In genomic region chr1:110627763-110628162, GRCh38 we compare ENCODE assay signal across 29 cellular contexts. TPM values are rescaled to one million over a fixed set of nuclear protein-coding genes. Genes with fewer than 3 reads are reported as not detected.
DNase-seq lines count a peak whose midpoint lies in the region; ATAC-seq and TF ChIP-seq lines count a peak whose summit lies in the region.
"Had no signal": no experiment of that assay in that cellular context is flagged by ENCODE, and none has a peak within 500 bp of the region (broad histone marks: within the 10 kb centered on the region; RNA-seq: fewer than 3 reads in every experiment).

No MANE protein-coding gene starts in this region.

- no peak for DNase-seq in left ventricle myocardium superior
- no peak for DNase-seq in right atrium auricular region (ENCODE audit: low spot score)
- peak; percentile 44 to 93 for DNase-seq in NOMO-1 (lab: John Stamatoyannopoulos, UW; ENCODE audit: unreplicated experiment in 2 of 2)
- no peak for DNase-seq in activated B cell treated with CpG ODN at 0.5 μM for 24 hours
- peak; percentile 49 for DNase-seq in pons (ENCODE audit: low spot score)
- DNase-seq in AG20443 (ENCODE audit: low spot score) = no peak
- DNase-seq in superior temporal gyrus (ENCODE audit: extremely low spot score) = no peak
- no peak for DNase-seq in DMS 273 treated with DMSO at 0.1 percent for 48 hours (lab: John Stamatoyannopoulos, UW)
- DNase-seq: activated CD4-positive, alpha-beta T cell treated with anti-CD3 and anti-CD28 coated beads for 48 hours; activated naive CD4-positive, alpha-beta T cell; activated T-cell treated with anti-CD3 and anti-CD28 coated beads, Interleukin-2, amount 50 U/mL, for 24 hours; cerebellar nuclear complex; GDM1; hypothalamus; immature natural killer cell; Kasumi-1; mesendoderm; NCI-H1105; NCI-H2029; NCI-H526 treated with DMSO at 0.1 percent for 48 hours; RPMI8226 had no signal

- H3K27ac ChIP-seq in right atrium auricular region = no peak overlapping the region
- H3K27ac ChIP-seq: VCaP had no signal

- CTCF ChIA-PET in activated B cell treated with CpG ODN at 0.5 μM for 24 hours (lab: Charles Lee) = interaction anchor here (1.0 to 7.2 kb wide), 3 partner anchors 8 to 154 kb away, joined by 3 to 110 read pairs (median 42); no protein-coding TSS in a partner anchor

- peak; percentile 23 for ATAC-seq in left ventricle myocardium superior
- no peak for ATAC-seq in activated B cell treated with CpG ODN at 0.5 μM for 24 hours (ENCODE audit: low read depth)
- ATAC-seq: HCT116 had no signal

- H3K9me3 Mint-ChIP-seq in activated B cell treated with CpG ODN at 0.5 μM for 24 hours = no peaks in the 10 kb centered on the region
- H3K9me3 Mint-ChIP-seq: activated T-cell treated with anti-CD3 and anti-CD28 coated beads, Interleukin-2, amount 50 U/mL, for 24 hours; immature natural killer cell had no signal

- H3K4me1 Mint-ChIP-seq in activated B cell treated with CpG ODN at 0.5 μM for 24 hours = peaks cover 14% of the 10 kb centered on the region
- H3K4me1 Mint-ChIP-seq: brain, immature natural killer cell had no signal

- POLR2A ChIA-PET in activated B cell treated with CpG ODN at 0.5 μM for 24 hours (lab: Charles Lee) = no interaction called here

- no peaks in the 10 kb centered on the region for H3K36me3 ChIP-seq in right atrium auricular region

- no peaks in the 10 kb centered on the region for H3K36me3 Mint-ChIP-seq in activated B cell treated with CpG ODN at 0.5 μM for 24 hours (ENCODE audit: low read depth)
- H3K36me3 Mint-ChIP-seq: brain, immature natural killer cell had no signal

- peaks cover 0 to 5% of the 10 kb centered on the region in 2 donors for H3K9me3 ChIP-seq in right atrium auricular region

- H3K27me3 Mint-ChIP-seq in activated B cell treated with CpG ODN at 0.5 μM for 24 hours = no peaks in the 10 kb centered on the region
- H3K27me3 Mint-ChIP-seq: activated T-cell treated with anti-CD3 and anti-CD28 coated beads, Interleukin-2, amount 50 U/mL, for 24 hours; B cell had no signal

- intact Hi-C loops in left ventricle myocardium superior (cut with micrococcal nuclease) (no loop called here), activated B cell treated with CpG ODN at 0.5 μM for 24 hours (cut with micrococcal nuclease) (no loop called here)

- H3K4me3 ChIP-seq in right atrium auricular region = no peak overlapping the region
- H3K4me3 ChIP-seq: skin epidermis had no signal

- H3K4me1 ChIP-seq in right atrium auricular region = no peaks in the 10 kb centered on the region

- TF ChIP-seq CTCF in right atrium auricular region (IDR thresholded peaks at IDR 0.05) (no peak), activated B cell treated with CpG ODN at 0.5 μM for 24 hours (IDR thresholded peaks at IDR 0.05) (no peak)

- peak overlapping the region; percentile 30 for H3K27ac Mint-ChIP-seq in activated B cell treated with CpG ODN at 0.5 μM for 24 hours
- H3K27ac Mint-ChIP-seq: activated T-cell treated with anti-CD3 and anti-CD28 coated beads, Interleukin-2, amount 50 U/mL, for 24 hours; B cell; brain; immature natural killer cell had no signal

- no peak overlapping the region for H3K4me3 Mint-ChIP-seq in activated B cell treated with CpG ODN at 0.5 μM for 24 hours
- H3K4me3 Mint-ChIP-seq: activated T-cell treated with anti-CD3 and anti-CD28 coated beads, Interleukin-2, amount 50 U/mL, for 24 hours; B cell; brain; immature natural killer cell had no signal

- H3K27me3 ChIP-seq in right atrium auricular region = no peaks in the 10 kb centered on the region

RNA-seq across cellular contexts. Expression of gene KCNA2, which starts 21.6 kb away (rescaled TPM):
- total RNA-seq in left ventricle myocardium superior = 0.64 TPM
- total RNA-seq in right atrium auricular region = under 1 TPM; 0.28 to 0.78 TPM
- 0.12 and 0.13 TPM in 2 replicates for total RNA-seq in activated B cell treated with CpG ODN at 0.5 μM for 24 hours
- total RNA-seq: endothelial cell of umbilical vein, myocyte, renal cortical epithelial cell had no signal

RNA-seq across cellular contexts. Expression of gene KCNA3, which starts 47.0 kb away (rescaled TPM):
- total RNA-seq in left ventricle myocardium superior = 0.47 TPM
- total RNA-seq in right atrium auricular region = 1 to 10 TPM; 1.5 to 1.9 TPM
- 15.0 and 20.0 TPM in 2 replicates for total RNA-seq in activated B cell treated with CpG ODN at 0.5 μM for 24 hours
- total RNA-seq: endothelial cell of umbilical vein, myocyte, renal cortical epithelial cell had no signal

Comparison
In these comparisons a context has a peak if more than half of its experiments do, and no peak if none do; other contexts are left out.
1. DNase-seq: peak in NOMO-1 (2 of 2) and pons (single experiment); none in left ventricle myocardium superior (single experiment), right atrium auricular region (single experiment), activated B cell treated with CpG ODN at 0.5 μM for 24 hours (single experiment), AG20443 (single experiment), superior temporal gyrus (single experiment) and DMS 273 treated with DMSO at 0.1 percent for 48 hours (single experiment).